In genomic region chr6:124995645-124996325, GRCh38 we compare ENCODE assay signal across 19 cellular contexts.
"Had no signal": no experiment of that assay in that cellular context is flagged by ENCODE, and none has a peak within 500 bp of the region (broad histone marks: within the 10 kb centered on the region; RNA-seq: fewer than 3 reads in every experiment).

No MANE protein-coding gene starts in this region.

- H3K9me3 Mint-ChIP-seq: activated T-cell treated with anti-CD3 and anti-CD28 coated beads, Interleukin-2, amount 50 U/mL, for 24 hours; natural killer cell had no signal

- H3K27ac ChIP-seq: cardiac muscle cell, colonic mucosa, epithelial cell of prostate, hepatocyte had no signal

- H3K36me3 ChIP-seq: cardiac muscle cell, colonic mucosa had no signal

- H3K27me3 ChIP-seq: cardiac muscle cell, colonic mucosa, hepatocyte had no signal

- H3K4me3 Mint-ChIP-seq: activated CD8-positive, alpha-beta memory T cell treated with anti-CD3 and anti-CD28 coated beads, Interleukin-2, amount 10 ng/mL, durations not matched to agents 7 days and 5 days; activated naive CD8-positive, alpha-beta T cell; activated T-cell treated with anti-CD3 and anti-CD28 coated beads, Interleukin-2, amount 50 U/mL, for 24 hours; natural killer cell had no signal

- H3K4me2 ChIP-seq: hepatocyte had no signal

- H3K4me1 Mint-ChIP-seq: activated CD8-positive, alpha-beta memory T cell treated with anti-CD3 and anti-CD28 coated beads, Interleukin-2, amount 10 ng/mL, durations not matched to agents 7 days and 5 days; natural killer cell had no signal

- H3K27ac Mint-ChIP-seq: activated CD8-positive, alpha-beta memory T cell treated with anti-CD3 and anti-CD28 coated beads, Interleukin-2, amount 10 ng/mL, durations not matched to agents 7 days and 5 days; activated naive CD8-positive, alpha-beta T cell; activated T-cell treated with anti-CD3 and anti-CD28 coated beads, Interleukin-2, amount 50 U/mL, for 24 hours; natural killer cell had no signal

- H3K27me3 Mint-ChIP-seq: activated CD8-positive, alpha-beta memory T cell treated with anti-CD3 and anti-CD28 coated beads, Interleukin-2, amount 10 ng/mL, durations not matched to agents 7 days and 5 days; activated naive CD8-positive, alpha-beta T cell; activated T-cell treated with anti-CD3 and anti-CD28 coated beads, Interleukin-2, amount 50 U/mL, for 24 hours had no signal

- ATAC-seq: activated CD8-positive, alpha-beta memory T cell treated with anti-CD3 and anti-CD28 coated beads, Interleukin-2, amount 10 ng/mL, durations not matched to agents 7 days and 5 days; mucosa of descending colon; natural killer cell; stimulated activated naive CD8-positive, alpha-beta T cell treated with anti-CD3 and anti-CD28 coated beads, Interleukin-15, Interleukin-2, amounts not matched to agents 100 U/mL and 50 U/mL, for 24 hours had no signal

- H3K4me3 ChIP-seq: cardiac muscle cell, colonic mucosa, hepatocyte, mucosa of descending colon had no signal

- H3K9me3 ChIP-seq: colonic mucosa, mucosa of descending colon had no signal

- H2AFZ ChIP-seq: hepatocyte had no signal

- DNase-seq: activated CD4-positive, alpha-beta T cell treated with anti-CD3 and anti-CD28 coated beads for 1 hour; activated CD4-positive, alpha-beta T cell treated with anti-CD3 and anti-CD28 coated beads, Interleukin-2, amount 50 U/mL, for 48 hours; activated CD8-positive, alpha-beta memory T cell treated with anti-CD3 and anti-CD28 coated beads, Interleukin-2, amount 10 ng/mL, durations not matched to agents 7 days and 5 days; activated effector memory CD4-positive, alpha-beta T cell treated with anti-CD3 and anti-CD28 coated beads, Interleukin-2, amount 50 U/mL, for 16 hours; activated T-cell treated with anti-CD3 and anti-CD28 coated beads, Interleukin-2, amount 50 U/mL, for 24 hours; anterior cingulate cortex; colonic mucosa; effector CD4-positive, alpha-beta T cell; kidney glomerular epithelial cell; mucosa of descending colon; natural killer cell; stimulated activated CD4-positive, alpha-beta T cell treated with anti-CD3 and anti-CD28 coated beads, Interleukin-4, amount 100 ng/mL, for 1 hour; stimulated activated CD8-positive, alpha-beta memory T cell treated with anti-CD3 and anti-CD28 coated beads, Interleukin-4, amount 100 ng/mL, for 48 hours; stimulated activated naive CD8-positive, alpha-beta T cell treated with anti-CD3 and anti-CD28 coated beads, Interleukin-15, Interleukin-2, amounts not matched to agents 100 U/mL and 50 U/mL, for 24 hours; SW 1271 had no signal

- H3K36me3 Mint-ChIP-seq: activated CD8-positive, alpha-beta memory T cell treated with anti-CD3 and anti-CD28 coated beads, Interleukin-2, amount 10 ng/mL, durations not matched to agents 7 days and 5 days; activated naive CD8-positive, alpha-beta T cell; natural killer cell had no signal

- H3K4me1 ChIP-seq: colonic mucosa had no signal
